ENCODE assay signal across 1 cellular context in genomic region chr10:70341016-70341415, GRCh38.
TF ChIP-seq lines count a peak whose summit lies in the region.

No MANE protein-coding gene starts in this region.

TF ChIP-seq in HepG2, 621 proteins besides CTCF, POLR2A, EP300 and RAD21 (continued from another document):
- no peak for TF ChIP-seq HNRNPK (IDR thresholded peaks at IDR 0.05; ENCODE audit: low read depth, low read length, poor library complexity, severe bottlenecking)
- TF ChIP-seq TARDBP (CRISPR knock-in tag; IDR thresholded peaks at IDR 0.05): no peak
- TF ChIP-seq SNAPC5 (CRISPR knock-in tag; IDR thresholded peaks at IDR 0.05; ENCODE audit: borderline replicate concordance): no peak
- no peak for TF ChIP-seq TERF1 (CRISPR knock-in tag; IDR thresholded peaks at IDR 0.05)
- no peak for TF ChIP-seq REST (IDR thresholded peaks at IDR 0.05; ENCODE audit: borderline replicate concordance in 1 of 2, low read depth in 1 of 2, low read length in 2 of 2)
- no peak for TF ChIP-seq GMEB2 (CRISPR knock-in tag; IDR thresholded peaks at IDR 0.05; ENCODE audit: low read depth)
- TF ChIP-seq E2F5 (CRISPR knock-in tag; conservative IDR thresholded peaks at IDR 0.05): no peak
- no peak for TF ChIP-seq ZNF589 (CRISPR knock-in tag; conservative IDR thresholded peaks at IDR 0.05)
- TF ChIP-seq ELF1 (CRISPR knock-in tag; IDR thresholded peaks at IDR 0.05): no peak
